8 cellular contexts compared by ENCODE assay signal in genomic region chr12:49131973-49132461, GRCh38. TPM values are rescaled to one million over a fixed set of nuclear protein-coding genes. Genes with fewer than 3 reads are reported as not detected.
DNase-seq lines count a peak whose midpoint lies in the region; ATAC-seq, FAIRE-seq and TF ChIP-seq lines count a peak whose summit lies in the region.

No MANE protein-coding gene starts in this region.

- no peak overlapping the region for H2AK5ac ChIP-seq in mesenchymal stem cell (ENCODE audit: low read length, severe bottlenecking)

- H3K9me3 ChIP-seq in A549 (no peaks in the 10 kb centered on the region), mesenchymal stem cell (ENCODE audit: control insufficient read depth, low read length) (no peaks in the 10 kb centered on the region), upper lobe of right lung (no peaks in the 10 kb centered on the region)

- no peak overlapping the region for H2BK120ac ChIP-seq in mesenchymal stem cell (ENCODE audit: low read depth, low read length)

- no peak for TF ChIP-seq EP300 in A549 (IDR thresholded peaks at IDR 0.05)

- 32% methylated on average over 6 of the region's 6 CpGs for WGBS in A549 (ENCODE audit: missing lambda C conversion rate)
- 34% methylated on average over 5 of the region's 6 CpGs for WGBS in mesenchymal stem cell

- POLR2A ChIA-PET in A549 (lab: Yijun Ruan, JAX) = interaction anchor here (0.8 to 3.4 kb wide), 16 partner anchors 18 to 160 kb away, joined by 3 to 66 read pairs (median 10); partner anchors contain the start of genes LMBR1L, RHEBL1, TUBA1A and TUBA1C

- H3K27ac ChIP-seq in A549 = peak overlapping the region; percentile 99
- H3K27ac ChIP-seq in mesenchymal stem cell (ENCODE audit: low read length, poor library complexity, severe bottlenecking) = peak overlapping the region; percentile 7
- peak overlapping the region; percentile 100 for H3K27ac ChIP-seq in upper lobe of right lung

- no peak overlapping the region for H3K4ac ChIP-seq in mesenchymal stem cell (ENCODE audit: low read depth in 1 of 2, low read length in 2 of 2)

- H3K27me3 ChIP-seq in mesenchymal stem cell (ENCODE audit: control insufficient read depth in 1 of 2, insufficient read depth in 1 of 2, low read length in 2 of 2) (no peaks in the 10 kb centered on the region), upper lobe of right lung (no peaks in the 10 kb centered on the region)

- intact Hi-C loops in upper lobe of right lung (cut with DNase I) = loop anchor here (10.0 kb wide), 1 partner anchor 103 kb away; no protein-coding TSS in a partner anchor

- H2AFZ ChIP-seq in mesenchymal stem cell (ENCODE audit: low read depth, low read length) = no peak overlapping the region

- DNase-seq in A549 (ENCODE audit: low read depth in 1 of 2, low spot score in 1 of 2) (peak in 1 of 2 experiments; percentile 41), GM03348 (ENCODE audit: low spot score) (peak; percentile 37), NCI-H82 treated with DMSO at 0.1 percent for 48 hours (lab: John Stamatoyannopoulos, UW; ENCODE audit: unreplicated experiment) (peak; percentile 65), cardiac fibroblast (ENCODE audit: low read depth in 2 of 2) (peak; percentile 58 to 69), mesenchymal stem cell (peak; percentile 77), upper lobe of right lung (no peak), GM19240 (ENCODE audit: insufficient read length, low spot score) (no peak)
- no peak for DNase-seq in stimulated activated CD4-positive, alpha-beta T cell treated with anti-CD3 and anti-CD28 coated beads, Interleukin-2, amount 100 ng/mL, for 24 hours

- CTCF ChIA-PET in A549 (lab: Yijun Ruan, JAX) = interaction anchor here (0.9 to 6.6 kb wide), 10 partner anchors 8 to 133 kb away, joined by 3 to 115 read pairs (median 23); partner anchors contain the start of genes DHH, LMBR1L and TUBA1C

- no peak overlapping the region for H2BK5ac ChIP-seq in mesenchymal stem cell (ENCODE audit: low read depth, low read length, poor library complexity, severe bottlenecking)

- H3K4me1 ChIP-seq in A549 = peaks cover 27% of the 10 kb centered on the region
- peaks cover 6% of the 10 kb centered on the region for H3K4me1 ChIP-seq in mesenchymal stem cell (ENCODE audit: control insufficient read depth, insufficient read depth, low read depth, low read length)
- H3K4me1 ChIP-seq in upper lobe of right lung = peaks cover 22% of the 10 kb centered on the region

- TF ChIP-seq RAD21 in A549 (conservative IDR thresholded peaks at IDR 0.05 in 1 of 2, IDR thresholded peaks at IDR 0.05 in 1 of 2) = no peak

- H3K36me3 ChIP-seq in mesenchymal stem cell (ENCODE audit: control insufficient read depth in 1 of 2, insufficient read depth in 2 of 2, low read depth in 1 of 2, low read length in 2 of 2) = peaks cover 11 to 25% of the 10 kb centered on the region in 2 experiments
- H3K36me3 ChIP-seq in upper lobe of right lung = peaks cover 25% of the 10 kb centered on the region

- peaks cover 3% of the 10 kb centered on the region for H3K79me1 ChIP-seq in mesenchymal stem cell (replicated peaks; ENCODE audit: low read length, poor library complexity, severe bottlenecking)

- no peak overlapping the region for H3K23ac ChIP-seq in mesenchymal stem cell (ENCODE audit: low read length in 2 of 2)

- H2BK12ac ChIP-seq in mesenchymal stem cell (ENCODE audit: low read length in 2 of 2) = no peak overlapping the region

- no peak for TF ChIP-seq POLR2A in A549 (IDR thresholded peaks at IDR 0.05; ENCODE audit: low read length)

- no peak overlapping the region for H4K91ac ChIP-seq in mesenchymal stem cell (ENCODE audit: low read length)

- H3K4me2 ChIP-seq in A549 (peak overlapping the region; percentile 95), mesenchymal stem cell (ENCODE audit: low read length, poor library complexity, severe bottlenecking) (peak overlapping the region; percentile 62)

- no peak overlapping the region for H4K8ac ChIP-seq in mesenchymal stem cell (ENCODE audit: low read length)

- no peak overlapping the region for H2BK15ac ChIP-seq in mesenchymal stem cell (ENCODE audit: low read depth, poor library complexity, severe bottlenecking)

- H3K4me3 ChIP-seq in A549 = peak overlapping the region; percentile 93
- H3K4me3 ChIP-seq in cardiac fibroblast (replicated peaks in 1 of 2; ENCODE audit: low read depth in 2 of 2, low read length in 2 of 2) = peak overlapping the region; percentile 30 to 54
- H3K4me3 ChIP-seq in mesenchymal stem cell (ENCODE audit: insufficient read depth in 1 of 2, low read depth in 1 of 2, low read length in 2 of 2) = peak overlapping the region in 1 of 2 experiments; percentile 85
- peak overlapping the region; percentile 100 for H3K4me3 ChIP-seq in upper lobe of right lung

- TF ChIP-seq CTCF in A549 (IDR thresholded peaks at IDR 0.05) (no peak), cardiac fibroblast (IDR thresholded peaks at IDR 0.05; ENCODE audit: low read depth, low read length) (no peak), upper lobe of right lung (IDR thresholded peaks at IDR 0.05) (no peak)

- ATAC-seq in A549 (no peak), upper lobe of right lung (no peak)

- no peak overlapping the region for H3K18ac ChIP-seq in mesenchymal stem cell (ENCODE audit: low read depth in 1 of 2, low read length in 2 of 2)

- no peak for FAIRE-seq in A549 (lab: Jason Lieb, UNC)

- H3K14ac ChIP-seq in mesenchymal stem cell (ENCODE audit: low read length in 2 of 2) = no peak overlapping the region

- peak overlapping the region; percentile 87 for H3K9ac ChIP-seq in mesenchymal stem cell (ENCODE audit: low read length)

TF ChIP-seq in A549, 52 proteins besides CTCF, POLR2A, EP300 and RAD21:
- TF ChIP-seq NPAS2 (CRISPR knock-in tag; IDR thresholded peaks at IDR 0.05; ENCODE audit: borderline replicate concordance) (no peak), HEYL (CRISPR knock-in tag; IDR thresholded peaks at IDR 0.05) (no peak), CHD2 (IDR thresholded peaks at IDR 0.05; ENCODE audit: low read length, partially characterized antibody) (no peak), ZNF302 (CRISPR knock-in tag; IDR thresholded peaks at IDR 0.05) (no peak), MAFK (IDR thresholded peaks at IDR 0.05; ENCODE audit: partially characterized antibody) (no peak), TFCP2L1 (CRISPR knock-in tag; IDR thresholded peaks at IDR 0.05) (no peak), NFE2L2 (conservative IDR thresholded peaks at IDR 0.05; ENCODE audit: low read length) (no peak), ZFP36 (IDR thresholded peaks at IDR 0.05; ENCODE audit: borderline replicate concordance, partially characterized antibody) (no peak), SMC3 (IDR thresholded peaks at IDR 0.05) (no peak), FOXS1 (CRISPR knock-in tag; IDR thresholded peaks at IDR 0.05) (no peak), ZC3H11A (IDR thresholded peaks at IDR 0.05) (no peak), CBX2 (IDR thresholded peaks at IDR 0.05; ENCODE audit: borderline replicate concordance, low read depth) (no peak)
- TF ChIP-seq, protein P1, sequence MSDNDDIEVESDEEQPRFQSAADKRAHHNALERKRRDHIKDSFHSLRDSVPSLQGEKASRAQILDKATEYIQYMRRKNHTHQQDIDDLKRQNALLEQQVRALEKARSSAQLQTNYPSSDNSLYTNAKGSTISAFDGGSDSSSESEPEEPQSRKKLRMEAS (IDR thresholded peaks at IDR 0.05) = no peak

RNA-seq across cellular contexts. Expression of gene TUBA1B, which starts 0.8 kb away (rescaled TPM):
- polyA plus RNA-seq in A549 (2011; rRNA removed) = 2,708 and 2,745 TPM in 2 replicates
- polyA plus RNA-seq in A549 (2012; cell fraction: cytosol; rRNA removed) = 5,875 and 6,626 TPM in 2 replicates
- polyA plus RNA-seq in A549 (2012; cell fraction: nucleus; rRNA removed) = 4,024 and 4,599 TPM in 2 replicates
- polyA plus RNA-seq in A549 (2017; fragmentation: RNase III; extraction: RNeasy Plus Mini Kit Qiagen cat#74134 plus additional on column Dnase treatment) = 2,367 to 2,820 TPM (median 2,590 TPM) in 3 replicates
- polyA minus RNA-seq in A549 (2011; rRNA and poly(A)+ RNA removed) = 2,915 and 3,348 TPM in 2 replicates
- polyA plus RNA-seq in mesenchymal stem cell (2013, experiment 1 of 2) = 901 TPM
- polyA plus RNA-seq in mesenchymal stem cell (2013, experiment 2 of 2) = 900 TPM
- 440 TPM for total RNA-seq in upper lobe of right lung

RNA-seq across cellular contexts. Expression of gene LMBR1L, which starts 21.4 kb away (rescaled TPM):
- polyA plus RNA-seq in A549 (2011; rRNA removed) = 25.1 and 35.7 TPM in 2 replicates
- 22.0 and 24.7 TPM in 2 replicates for polyA plus RNA-seq in A549 (2012; cell fraction: cytosol; rRNA removed)
- 64.9 and 69.6 TPM in 2 replicates for polyA plus RNA-seq in A549 (2012; cell fraction: nucleus; rRNA removed)
- polyA plus RNA-seq in A549 (2017; fragmentation: RNase III; extraction: RNeasy Plus Mini Kit Qiagen cat#74134 plus additional on column Dnase treatment) = 12.9 to 20.0 TPM (median 16.7 TPM) in 3 replicates
- polyA minus RNA-seq in A549 (2011; rRNA and poly(A)+ RNA removed) = 51.5 and 62.8 TPM in 2 replicates
- polyA plus RNA-seq in mesenchymal stem cell (2013, experiment 1 of 2) = 33.9 TPM
- 30.6 TPM for polyA plus RNA-seq in mesenchymal stem cell (2013, experiment 2 of 2)
- 54.3 TPM for total RNA-seq in upper lobe of right lung

RNA-seq across cellular contexts. Expression of gene DHH, which starts 37.4 kb away (rescaled TPM):
- polyA plus RNA-seq in A549 (2011; rRNA removed) (not detected in 2 replicates), A549 (2017; fragmentation: RNase III; extraction: RNeasy Plus Mini Kit Qiagen cat#74134 plus additional on column Dnase treatment) (not detected in 3 replicates)
- polyA plus RNA-seq in A549 (2012; cell fraction: cytosol; rRNA removed) = 0.03 TPM in 1 of 2 replicates, not detected in the other
- polyA plus RNA-seq in A549 (2012; cell fraction: nucleus; rRNA removed) = 0.06 and 0.12 TPM in 2 replicates
- polyA minus RNA-seq in A549 (2011; rRNA and poly(A)+ RNA removed) = not detected in 2 replicates
- 0.03 TPM for polyA plus RNA-seq in mesenchymal stem cell (2013, experiment 1 of 2)
- not detected for polyA plus RNA-seq in mesenchymal stem cell (2013, experiment 2 of 2)
- 2.1 TPM for total RNA-seq in upper lobe of right lung

RNA-seq across cellular contexts. Expression of gene TUBA1A, which starts 56.9 kb away (rescaled TPM):
- polyA plus RNA-seq in A549 (2011; rRNA removed) = 163 and 231 TPM in 2 replicates
- polyA plus RNA-seq in A549 (2012; cell fraction: cytosol; rRNA removed) = 298 and 345 TPM in 2 replicates
- 421 and 435 TPM in 2 replicates for polyA plus RNA-seq in A549 (2012; cell fraction: nucleus; rRNA removed)
- 218 to 241 TPM (median 222 TPM) in 3 replicates for polyA plus RNA-seq in A549 (2017; fragmentation: RNase III; extraction: RNeasy Plus Mini Kit Qiagen cat#74134 plus additional on column Dnase treatment)
- polyA minus RNA-seq in A549 (2011; rRNA and poly(A)+ RNA removed) = 207 and 253 TPM in 2 replicates
- polyA plus RNA-seq in mesenchymal stem cell (2013, experiment 1 of 2) = 656 TPM
- 667 TPM for polyA plus RNA-seq in mesenchymal stem cell (2013, experiment 2 of 2)
- 90.8 TPM for total RNA-seq in upper lobe of right lung

Comparison
In these comparisons a context has a peak if more than half of its experiments do, and no peak if none do; other contexts are left out.
1. DNase-seq: peak in GM03348 (single experiment), NCI-H82 treated with DMSO at 0.1 percent for 48 hours (single experiment), cardiac fibroblast (2 of 2) and mesenchymal stem cell (single experiment); none in upper lobe of right lung (single experiment), stimulated activated CD4-positive, alpha-beta T cell treated with anti-CD3 and anti-CD28 coated beads, Interleukin-2, amount 100 ng/mL, for 24 hours (0 of 2) and GM19240 (single experiment).
2. H3K27ac ChIP-seq: peak in every context shown above with its lines; median percentile 100 in upper lobe of right lung; 99 in A549; 7 in mesenchymal stem cell.